Comparison of ENCODE assay signal across 9 cellular contexts in genomic region chr20:42483694-42484303, GRCh38.
DNase-seq lines count a peak whose midpoint lies in the region; ATAC-seq and TF ChIP-seq lines count a peak whose summit lies in the region.
"Had no signal": no experiment of that assay in that cellular context is flagged by ENCODE, and none has a peak within 500 bp of the region (broad histone marks: within the 10 kb centered on the region; RNA-seq: fewer than 3 reads in every experiment).

No MANE protein-coding gene starts in this region.

- H3K9me3 ChIP-seq in MG63 (no peaks in the 10 kb centered on the region), smooth muscle cell (replicated peaks; ENCODE audit: low read depth) (no peaks in the 10 kb centered on the region)

- H3F3A ChIP-seq in smooth muscle cell (ENCODE audit: low read depth), result no peaks in the 10 kb centered on the region

- H3K27ac Mint-ChIP-seq in activated CD8-positive, alpha-beta T cell treated with anti-CD3 and anti-CD28 coated beads for 36 hours, result no peak overlapping the region
- H3K27ac Mint-ChIP-seq in activated CD8-positive, alpha-beta T cell treated with anti-CD3 and anti-CD28 coated beads, Interleukin-2, amount 10 ng/mL, durations not matched to agents 7 days and 5 days, result no peak overlapping the region

- no peak for ATAC-seq in activated CD8-positive, alpha-beta T cell treated with anti-CD3 and anti-CD28 coated beads for 36 hours
- ATAC-seq in activated CD8-positive, alpha-beta T cell treated with anti-CD3 and anti-CD28 coated beads, Interleukin-2, amount 10 ng/mL, durations not matched to agents 7 days and 5 days, result no peak
- no peak for ATAC-seq in HG02981 (IDR thresholded peaks at IDR 0.05; ENCODE audit: unreplicated experiment)
- ATAC-seq in HG02840 (IDR thresholded peaks at IDR 0.05; ENCODE audit: low FRiP score, unreplicated experiment), result no peak

- WGBS in smooth muscle cell (ENCODE audit: low lambda C conversion rate), result 35% methylated on average over 7 of the region's 7 CpGs

- H4K20me1 ChIP-seq in smooth muscle cell (ENCODE audit: low read depth), result no peaks in the 10 kb centered on the region

- POLR2A ChIA-PET in activated CD8-positive, alpha-beta T cell treated with anti-CD3 and anti-CD28 coated beads for 36 hours (lab: Charles Lee), result no interaction called here
- POLR2A ChIA-PET in activated CD8-positive, alpha-beta T cell treated with anti-CD3 and anti-CD28 coated beads, Interleukin-2, amount 10 ng/mL, durations not matched to agents 7 days and 5 days (lab: Charles Lee), result no interaction called here

- no peak overlapping the region for H3K4me3 ChIP-seq in MG63
- H3K4me3 ChIP-seq in epithelial cell of esophagus (ENCODE audit: low read length), result no peak overlapping the region
- H3K4me3 ChIP-seq in smooth muscle cell, result no peak overlapping the region

- no peaks in the 10 kb centered on the region for H3K4me1 Mint-ChIP-seq in activated CD8-positive, alpha-beta T cell treated with anti-CD3 and anti-CD28 coated beads for 36 hours (ENCODE audit: low read depth)
- H3K4me1 Mint-ChIP-seq in activated CD8-positive, alpha-beta T cell treated with anti-CD3 and anti-CD28 coated beads, Interleukin-2, amount 10 ng/mL, durations not matched to agents 7 days and 5 days (ENCODE audit: low read depth), result no peaks in the 10 kb centered on the region

- no peak overlapping the region for H3K27ac ChIP-seq in smooth muscle cell (ENCODE audit: low read depth)
- H3K27ac ChIP-seq: epithelial cell of prostate had no signal

- DNase-seq in activated CD8-positive, alpha-beta T cell treated with anti-CD3 and anti-CD28 coated beads for 36 hours, result peak; percentile 32
- DNase-seq in activated CD8-positive, alpha-beta T cell treated with anti-CD3 and anti-CD28 coated beads, Interleukin-2, amount 10 ng/mL, durations not matched to agents 7 days and 5 days, result no peak
- DNase-seq in MG63 (peak; percentile 24), epithelial cell of esophagus (ENCODE audit: low read depth) (no peak), smooth muscle cell (lab: John Stamatoyannopoulos, UW; ENCODE audit: unreplicated experiment) (no peak), DMS79 treated with DMSO at 0.1 percent for 48 hours (lab: John Stamatoyannopoulos, UW) (no peak)

- H3K27me3 ChIP-seq in MG63 (no peaks in the 10 kb centered on the region; the same call in 1 of the 2 replicates), smooth muscle cell (ENCODE audit: low read depth) (peaks cover 70% of the 10 kb centered on the region)

- no peaks in the 10 kb centered on the region for H3K79me2 ChIP-seq in smooth muscle cell (ENCODE audit: low read depth)

- CTCF ChIA-PET in activated CD8-positive, alpha-beta T cell treated with anti-CD3 and anti-CD28 coated beads for 36 hours (lab: Charles Lee), result no interaction called here
- CTCF ChIA-PET in activated CD8-positive, alpha-beta T cell treated with anti-CD3 and anti-CD28 coated beads, Interleukin-2, amount 10 ng/mL, durations not matched to agents 7 days and 5 days (lab: Charles Lee), result no interaction called here

- H3K9me3 Mint-ChIP-seq in activated CD8-positive, alpha-beta T cell treated with anti-CD3 and anti-CD28 coated beads for 36 hours, result no peaks in the 10 kb centered on the region
- H3K9me3 Mint-ChIP-seq in activated CD8-positive, alpha-beta T cell treated with anti-CD3 and anti-CD28 coated beads, Interleukin-2, amount 10 ng/mL, durations not matched to agents 7 days and 5 days (ENCODE audit: insufficient read depth), result no peaks in the 10 kb centered on the region

- H3K36me3 ChIP-seq in MG63 (no peaks in the 10 kb centered on the region), smooth muscle cell (ENCODE audit: low read depth) (no peaks in the 10 kb centered on the region)

- H3K27me3 Mint-ChIP-seq in activated CD8-positive, alpha-beta T cell treated with anti-CD3 and anti-CD28 coated beads for 36 hours, result no peaks in the 10 kb centered on the region
- no peaks in the 10 kb centered on the region for H3K27me3 Mint-ChIP-seq in activated CD8-positive, alpha-beta T cell treated with anti-CD3 and anti-CD28 coated beads, Interleukin-2, amount 10 ng/mL, durations not matched to agents 7 days and 5 days (ENCODE audit: low read depth)

- H3K9ac ChIP-seq in smooth muscle cell (ENCODE audit: low read depth), result no peak overlapping the region

- peak; percentile 35 for TF ChIP-seq CTCF in activated CD8-positive, alpha-beta T cell treated with anti-CD3 and anti-CD28 coated beads for 36 hours (IDR thresholded peaks at IDR 0.05)
- TF ChIP-seq CTCF in epithelial cell of esophagus (IDR thresholded peaks at IDR 0.05; ENCODE audit: insufficient read depth, low read depth, low read length, missing control alignments), result peak; percentile 19
- peak; percentile 47 for TF ChIP-seq CTCF in smooth muscle cell (IDR thresholded peaks at IDR 0.05; ENCODE audit: borderline replicate concordance, insufficient read depth, poor library complexity, severe bottlenecking)

- no peak overlapping the region for H3K4me3 Mint-ChIP-seq in activated CD8-positive, alpha-beta T cell treated with anti-CD3 and anti-CD28 coated beads for 36 hours
- H3K4me3 Mint-ChIP-seq in activated CD8-positive, alpha-beta T cell treated with anti-CD3 and anti-CD28 coated beads, Interleukin-2, amount 10 ng/mL, durations not matched to agents 7 days and 5 days, result no peak overlapping the region

- intact Hi-C loops in activated CD8-positive, alpha-beta T cell treated with anti-CD3 and anti-CD28 coated beads for 36 hours (cut with micrococcal nuclease), result no loop called here

- H3K36me3 Mint-ChIP-seq in activated CD8-positive, alpha-beta T cell treated with anti-CD3 and anti-CD28 coated beads for 36 hours (ENCODE audit: low read depth), result no peaks in the 10 kb centered on the region
- H3K36me3 Mint-ChIP-seq in activated CD8-positive, alpha-beta T cell treated with anti-CD3 and anti-CD28 coated beads, Interleukin-2, amount 10 ng/mL, durations not matched to agents 7 days and 5 days (ENCODE audit: low read depth), result no peaks in the 10 kb centered on the region

- H3K4me2 ChIP-seq in smooth muscle cell, result no peak overlapping the region

- H2AFZ ChIP-seq in smooth muscle cell (ENCODE audit: low read depth), result no peak overlapping the region

- H3K4me1 ChIP-seq in smooth muscle cell (ENCODE audit: low read depth), result no peaks in the 10 kb centered on the region

Comparison
In these comparisons a context has a peak if more than half of its experiments do, and no peak if none do; other contexts are left out.
1. DNase-seq: peak in activated CD8-positive, alpha-beta T cell treated with anti-CD3 and anti-CD28 coated beads for 36 hours (single experiment) and MG63 (single experiment); none in activated CD8-positive, alpha-beta T cell treated with anti-CD3 and anti-CD28 coated beads, Interleukin-2, amount 10 ng/mL, durations not matched to agents 7 days and 5 days (single experiment), epithelial cell of esophagus (single experiment), smooth muscle cell (single experiment) and DMS79 treated with DMSO at 0.1 percent for 48 hours (single experiment).
2. Peak in every context shown above with its lines, with median percentiles within 50 percentile points of each other: CTCF ChIP-seq.